Comparison of ENCODE assay signal across 8 cellular contexts in the genomic region with DNA sequence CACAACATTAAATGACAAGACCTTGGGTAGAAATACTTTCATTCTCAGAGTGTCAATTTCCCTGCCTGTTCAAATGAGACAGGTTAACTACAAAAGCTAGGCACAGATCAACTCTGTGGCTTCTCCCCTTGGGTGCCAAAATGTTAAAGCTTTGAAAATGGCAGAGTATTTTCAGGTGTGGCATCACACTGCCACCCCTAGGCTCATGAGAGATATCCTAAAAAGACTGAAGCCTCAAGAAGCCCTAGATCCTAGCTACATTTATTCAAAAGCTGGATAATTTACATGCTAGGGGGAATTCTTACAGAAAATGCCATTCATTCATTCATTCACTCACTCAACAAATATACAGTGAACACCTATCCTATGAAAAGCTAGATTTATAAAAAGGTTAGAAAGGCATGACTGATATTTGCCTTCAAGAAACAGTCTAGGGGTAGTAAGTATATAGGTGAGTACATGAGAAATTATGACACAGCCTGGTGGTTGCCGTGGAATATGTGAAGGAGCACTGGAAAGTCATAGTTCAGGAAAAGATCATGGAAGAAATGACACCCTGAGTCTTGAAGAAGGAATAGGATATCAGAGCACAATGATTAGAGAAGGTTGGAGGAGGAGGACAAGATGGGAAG. TPM values are rescaled to one million over a fixed set of nuclear protein-coding genes. Genes with fewer than 3 reads are reported as not detected.
DNase-seq lines count a peak whose midpoint lies in the region; ATAC-seq and TF ChIP-seq lines count a peak whose summit lies in the region.

No MANE protein-coding gene starts in this region.

- H3K36me3 ChIP-seq in vagina, result no peaks in the 10 kb centered on the region

- H3K27ac ChIP-seq in vagina, result no peak overlapping the region
- H3K27ac ChIP-seq in coronary artery, result no peak overlapping the region

- no peaks in the 10 kb centered on the region for H3K9me3 ChIP-seq in vagina

- TF ChIP-seq CTCF in vagina (IDR thresholded peaks at IDR 0.05), result peak in 2 of 3 experiments; percentile 7 to 14
- TF ChIP-seq CTCF in coronary artery (IDR thresholded peaks at IDR 0.05), result no peak

- no peaks in the 10 kb centered on the region for H3K36me3 Mint-ChIP-seq in T-helper 1 cell treated with Interleukin-12 subunit alpha and Interleukin-12 subunit beta and Interleukin-4 antibody, amounts not matched to agents 30 μg/mL and 1 μg/mL, for 36 hours (ENCODE audit: low read depth)

- peak overlapping the region; percentile 65 for H3K27ac Mint-ChIP-seq in T-helper 1 cell treated with Interleukin-12 subunit alpha and Interleukin-12 subunit beta and Interleukin-4 antibody, amounts not matched to agents 30 μg/mL and 1 μg/mL, for 36 hours

- H3K4me3 Mint-ChIP-seq in T-helper 1 cell treated with Interleukin-12 subunit alpha and Interleukin-12 subunit beta and Interleukin-4 antibody, amounts not matched to agents 30 μg/mL and 1 μg/mL, for 36 hours, result peak overlapping the region; percentile 47

- ATAC-seq in left ventricle myocardium superior (peak; percentile 37), HG03342 (IDR thresholded peaks at IDR 0.05; ENCODE audit: unreplicated experiment) (no peak)

- no peaks in the 10 kb centered on the region for H3K27me3 ChIP-seq in vagina

- no peak for TF ChIP-seq POLR2A in vagina (IDR thresholded peaks at IDR 0.05)

- no peak overlapping the region for H3K4me3 ChIP-seq in vagina
- no peak overlapping the region for H3K4me3 ChIP-seq in coronary artery

- H3K9me3 Mint-ChIP-seq in T-helper 1 cell treated with Interleukin-12 subunit alpha and Interleukin-12 subunit beta and Interleukin-4 antibody, amounts not matched to agents 30 μg/mL and 1 μg/mL, for 36 hours, result no peaks in the 10 kb centered on the region

- peaks cover 15% of the 10 kb centered on the region for H3K4me1 ChIP-seq in vagina

- peaks cover 33% of the 10 kb centered on the region for H3K27me3 Mint-ChIP-seq in T-helper 1 cell treated with Interleukin-12 subunit alpha and Interleukin-12 subunit beta and Interleukin-4 antibody, amounts not matched to agents 30 μg/mL and 1 μg/mL, for 36 hours (ENCODE audit: low read depth)

- DNase-seq in D341Med (ENCODE audit: low spot score), result peak; percentile 62
- DNase-seq in HuH-7 (ENCODE audit: low spot score), result peak; percentile 35
- no peak for DNase-seq in left ventricle myocardium superior
- no peak for DNase-seq in vagina (ENCODE audit: extremely low spot score in 2 of 2)
- no peak for DNase-seq in NK-92 treated with Interleukin-12 subunit alpha and Interleukin-12 subunit beta, amount 100 ng/mL, for 24 hours (lab: John Stamatoyannopoulos, UW)
- no peak for DNase-seq in coronary artery (ENCODE audit: low spot score)

- intact Hi-C loops in left ventricle myocardium superior (cut with micrococcal nuclease) (loop anchor here (5.0 kb wide), 1 partner anchor 227 kb away; no protein-coding TSS in a partner anchor), vagina (cut with DNase I) (loop anchor here (10.0 kb wide), 1 partner anchor 230 kb away; no protein-coding TSS in a partner anchor)

- H3K4me1 Mint-ChIP-seq in T-helper 1 cell treated with Interleukin-12 subunit alpha and Interleukin-12 subunit beta and Interleukin-4 antibody, amounts not matched to agents 30 μg/mL and 1 μg/mL, for 36 hours (ENCODE audit: low read depth), result peaks cover 32% of the 10 kb centered on the region

RNA-seq across cellular contexts. Expression of a gene that starts 15.9 kb away (rescaled TPM):
- total RNA-seq in left ventricle myocardium superior, result 121 TPM
- total RNA-seq in vagina, result 16.5 TPM

Comparison
In these comparisons a context has a peak if more than half of its experiments do, and no peak if none do; other contexts are left out.
1. DNase-seq: peak in D341Med (single experiment) and HuH-7 (single experiment); none in left ventricle myocardium superior (single experiment), vagina (0 of 2), NK-92 treated with Interleukin-12 subunit alpha and Interleukin-12 subunit beta, amount 100 ng/mL, for 24 hours (single experiment) and coronary artery (single experiment).